In genomic region chr4:94419956-94420355, GRCh38 we compare ENCODE assay signal across 12 cellular contexts. TPM values are rescaled to one million over a fixed set of nuclear protein-coding genes. Genes with fewer than 3 reads are reported as not detected.
A peak's percentile ranks its signal among the peaks of the same experiment; 100 is the strongest.
DNase-seq lines count a peak whose midpoint lies in the region; ATAC-seq, FAIRE-seq and TF ChIP-seq lines count a peak whose summit lies in the region.
"Had no signal": no experiment of that assay in that cellular context is flagged by ENCODE, and none has a peak within 500 bp of the region (broad histone marks: within the 10 kb centered on the region; RNA-seq: fewer than 3 reads in every experiment).

No MANE protein-coding gene starts in this region.

- dilution Hi-C loops in endothelial cell of umbilical vein (cut with MboI; ENCODE audit: extremely low pct_ligation_motif_present, low sequenced_read_pairs): no loop called here

- no peaks in the 10 kb centered on the region for H3K27me3 ChIP-seq in endothelial cell of umbilical vein (ENCODE audit: control insufficient read depth in 2 of 2, insufficient read depth in 2 of 2, low read length in 2 of 2)
- H3K27me3 ChIP-seq: tibial artery had no signal

- H3K27ac ChIP-seq in endothelial cell of umbilical vein (ENCODE audit: insufficient read depth, low read depth, low read length): no peak overlapping the region
- H3K27ac ChIP-seq: prostate gland, tibial artery had no signal

- in situ Hi-C loops in ACHN (cut with HindIII; ENCODE audit: low pct_ligation_motif_present, low pct_unique_long_range_greater_than_20kb, low sequenced_read_pairs): loop anchor here (25.0 kb wide), 1 partner anchor 167 kb away; no protein-coding TSS in a partner anchor

- DNase-seq in ACHN (peak; percentile 14), LHCN-M2 (ENCODE audit: low read depth) (peak; percentile 48), endothelial cell of umbilical vein (ENCODE audit: low read depth, low spot score) (no peak), left lobe of liver (ENCODE audit: low spot score) (no peak), COR-L47 (lab: John Stamatoyannopoulos, UW) (no peak), NCI-H1105 treated with DMSO at 0.1 percent for 48 hours (lab: John Stamatoyannopoulos, UW) (no peak)
- DNase-seq: activated CD4-positive, alpha-beta T cell treated with anti-CD3 and anti-CD28 coated beads for 4 hours; NCI-H1694; tibial artery had no signal

- H3K36me3 ChIP-seq in endothelial cell of umbilical vein (ENCODE audit: control insufficient read depth in 2 of 2, extremely low read depth in 1 of 2, insufficient read depth in 2 of 2, low read length in 2 of 2): no peaks in the 10 kb centered on the region
- H3K36me3 ChIP-seq: prostate gland, tibial artery had no signal

- no peaks in the 10 kb centered on the region for H4K20me1 ChIP-seq in endothelial cell of umbilical vein (replicated peaks; ENCODE audit: control insufficient read depth, extremely low read depth, insufficient read depth, low read length)

- intact Hi-C loops in endothelial cell of umbilical vein (cut with micrococcal nuclease): no loop called here

- no peak for TF ChIP-seq CTCF in endothelial cell of umbilical vein (IDR thresholded peaks at IDR 0.05; ENCODE audit: extremely low read depth in 1 of 2, insufficient read depth in 1 of 2, low read depth in 1 of 2, low read length in 2 of 2)

- H3K9me3 ChIP-seq in endothelial cell of umbilical vein (replicated peaks; ENCODE audit: control insufficient read depth, insufficient read depth, low read length): no peaks in the 10 kb centered on the region
- H3K9me3 ChIP-seq: prostate gland, tibial artery had no signal

- CTCF ChIA-PET in endothelial cell of umbilical vein (lab: Charles Lee): no interaction called here

- no peak overlapping the region for H3K9ac ChIP-seq in endothelial cell of umbilical vein (replicated peaks; ENCODE audit: extremely low read depth, insufficient read depth, low read length)

- no peak overlapping the region for H3K4me3 ChIP-seq in endothelial cell of umbilical vein (replicated peaks in 1 of 3; ENCODE audit: insufficient read depth in 1 of 3, low read depth in 1 of 3, low read length in 3 of 3)
- H3K4me3 ChIP-seq: prostate gland, tibial artery had no signal

- no TSS peak for BruUV-seq in endothelial cell of umbilical vein (replicated peaks; lab: Mats Ljungman, UMichigan)

- H3K4me2 ChIP-seq in endothelial cell of umbilical vein (ENCODE audit: insufficient read depth, low read length): no peak overlapping the region

- peak; percentile 80 for ATAC-seq in left lobe of liver
- no peak for ATAC-seq in GM21576 (IDR thresholded peaks at IDR 0.05; ENCODE audit: unreplicated experiment)
- ATAC-seq in HG02623 (IDR thresholded peaks at IDR 0.05; ENCODE audit: unreplicated experiment): no peak

- FAIRE-seq in endothelial cell of umbilical vein (lab: Jason Lieb, UNC): no peak

- POLR2A ChIA-PET in endothelial cell of umbilical vein (lab: Charles Lee): no interaction called here

- TF ChIP-seq POLR2A in endothelial cell of umbilical vein (IDR thresholded peaks at IDR 0.05; ENCODE audit: low read depth, low read length): no peak

- no peaks in the 10 kb centered on the region for H3K9me1 ChIP-seq in endothelial cell of umbilical vein (replicated peaks; ENCODE audit: control insufficient read depth, extremely low read depth, insufficient read depth, low read length)

- H3K79me2 ChIP-seq in endothelial cell of umbilical vein (ENCODE audit: control insufficient read depth, insufficient read depth, low read length): no peaks in the 10 kb centered on the region

- H3K4me1 ChIP-seq in endothelial cell of umbilical vein (ENCODE audit: control insufficient read depth, extremely low read depth, insufficient read depth, low read length): no peaks in the 10 kb centered on the region
- H3K4me1 ChIP-seq: prostate gland had no signal

- no peak overlapping the region for H2AFZ ChIP-seq in endothelial cell of umbilical vein (ENCODE audit: low read depth, low read length)

TF ChIP-seq in endothelial cell of umbilical vein, 7 proteins besides CTCF, POLR2A, EP300 and RAD21:
- no peak for TF ChIP-seq GATA2 (IDR thresholded peaks at IDR 0.05; ENCODE audit: insufficient read depth, insufficient read length, low read depth, low read length)
- peak; percentile 17 for TF ChIP-seq FOS (IDR thresholded peaks at IDR 0.05; ENCODE audit: borderline replicate concordance, insufficient read depth, low read length)
- TF ChIP-seq EZH2 (IDR thresholded peaks at IDR 0.05; ENCODE audit: borderline replicate concordance, low read depth, low read length, severe bottlenecking): no peak

RNA-seq across cellular contexts. Expression of gene PDLIM5, which starts 31.8 kb away (rescaled TPM):
- total RNA-seq in LHCN-M2 (2014; rRNA removed): 63.6 and 73.1 TPM in 2 replicates
- 40.1 TPM for polyA plus RNA-seq in LHCN-M2 (2012)
- total RNA-seq in endothelial cell of umbilical vein: 310 and 323 TPM in 2 replicates
- polyA plus RNA-seq in endothelial cell of umbilical vein: 243 and 281 TPM in 2 replicates
- polyA plus RNA-seq in endothelial cell of umbilical vein (2011; cell fraction: cytosol; rRNA removed): 235 and 259 TPM in 2 replicates
- 341 and 344 TPM in 2 replicates for polyA plus RNA-seq in endothelial cell of umbilical vein (2011; cell fraction: nucleus; rRNA removed)
- 152 and 183 TPM in 2 replicates for polyA plus RNA-seq in endothelial cell of umbilical vein (2012)
- polyA minus RNA-seq in endothelial cell of umbilical vein: 950 and 1,000 TPM in 2 replicates
- 25.4 TPM for polyA minus RNA-seq in endothelial cell of umbilical vein (2011; cell fraction: cytosol; rRNA and poly(A)+ RNA removed)
- polyA minus RNA-seq in endothelial cell of umbilical vein (2011; cell fraction: nucleus; rRNA and poly(A)+ RNA removed): 1,523 and 1,740 TPM in 2 replicates
- total RNA-seq in left lobe of liver: 79.0 TPM

Comparison
In these comparisons a context has a peak if more than half of its experiments do, and no peak if none do; other contexts are left out.
1. DNase-seq: peak in ACHN (single experiment) and LHCN-M2 (single experiment); none in endothelial cell of umbilical vein (single experiment), left lobe of liver (single experiment), COR-L47 (single experiment) and NCI-H1105 treated with DMSO at 0.1 percent for 48 hours (single experiment).